25 cellular contexts compared by ENCODE assay signal in the genomic region with DNA sequence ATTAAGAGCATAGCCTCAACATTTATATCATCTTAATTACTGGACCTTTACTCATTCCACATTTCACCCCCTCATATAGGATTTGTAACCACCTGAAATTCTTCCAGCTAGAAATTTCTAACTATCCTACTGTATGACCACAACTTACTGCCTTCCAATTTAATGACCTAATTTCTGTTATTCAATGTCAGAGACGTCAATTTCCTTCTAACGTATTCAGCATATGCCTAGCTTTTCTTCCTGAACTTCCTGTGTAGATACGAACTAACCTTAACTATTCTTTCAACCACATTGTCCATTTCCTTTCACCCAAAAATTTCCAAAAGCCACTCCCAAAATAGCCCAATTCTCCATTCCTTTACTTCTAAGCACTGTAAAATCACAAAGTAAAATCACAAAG.
"Had no signal": no experiment of that assay in that cellular context is flagged by ENCODE, and none has a peak within 500 bp of the region (broad histone marks: within the 10 kb centered on the region; RNA-seq: fewer than 3 reads in every experiment).

No MANE protein-coding gene starts in this region.

- H3K27ac ChIP-seq: hepatocyte, left ventricle myocardium inferior, ovary, transverse colon, upper lobe of left lung, vagina had no signal

- H3K9me3 ChIP-seq: left ventricle myocardium inferior, mucosa of descending colon, ovary, transverse colon, upper lobe of left lung, vagina had no signal

- ATAC-seq: mucosa of descending colon; naive thymus-derived CD4-positive, alpha-beta T cell; natural killer cell treated with Interleukin-12 subunit alpha and Interleukin-12 subunit beta and Interleukin-15 and Interleukin-18, amount 100 ng/mL, for 72 hours; right cardiac atrium; sciatic nerve; stimulated activated memory B cell treated with anti-CD40 and anti-IgM and Interleukin-4, amounts not matched to agents 10 μg/mL and 1 μg/mL and 100 μg/mL, for 72 hours; stimulated activated naive CD8-positive, alpha-beta T cell treated with anti-CD3 and anti-CD28 coated beads, Interleukin-15, amount 100 ng/mL, for 72 hours had no signal

- H3K36me3 Mint-ChIP-seq: natural killer cell treated with Interleukin-12 subunit alpha and Interleukin-12 subunit beta and Interleukin-15 and Interleukin-18, amount 100 ng/mL, for 72 hours had no signal

- H2AFZ ChIP-seq: hepatocyte had no signal

- H3K36me3 ChIP-seq: ovary had no signal

- H3K27ac Mint-ChIP-seq: memory B cell; naive thymus-derived CD4-positive, alpha-beta T cell; natural killer cell treated with Interleukin-12 subunit alpha and Interleukin-12 subunit beta and Interleukin-15 and Interleukin-18, amount 100 ng/mL, for 72 hours; progenitor cell of endocrine pancreas; stimulated activated memory B cell treated with anti-CD40 and anti-IgM and Interleukin-4, amounts not matched to agents 10 μg/mL and 1 μg/mL and 100 μg/mL, for 72 hours; stimulated activated naive CD8-positive, alpha-beta T cell treated with anti-CD3 and anti-CD28 coated beads, Interleukin-15, amount 100 ng/mL, for 72 hours had no signal

- H3K4me1 Mint-ChIP-seq: memory B cell; stimulated activated memory B cell treated with anti-CD40 and anti-IgM and Interleukin-4, amounts not matched to agents 10 μg/mL and 1 μg/mL and 100 μg/mL, for 72 hours; stimulated activated naive CD8-positive, alpha-beta T cell treated with anti-CD3 and anti-CD28 coated beads, Interleukin-15, amount 100 ng/mL, for 72 hours had no signal

- H3K27me3 Mint-ChIP-seq: memory B cell; naive thymus-derived CD4-positive, alpha-beta T cell; natural killer cell treated with Interleukin-12 subunit alpha and Interleukin-12 subunit beta and Interleukin-15 and Interleukin-18, amount 100 ng/mL, for 72 hours; progenitor cell of endocrine pancreas; stimulated activated memory B cell treated with anti-CD40 and anti-IgM and Interleukin-4, amounts not matched to agents 10 μg/mL and 1 μg/mL and 100 μg/mL, for 72 hours; stimulated activated naive CD8-positive, alpha-beta T cell treated with anti-CD3 and anti-CD28 coated beads, Interleukin-15, amount 100 ng/mL, for 72 hours had no signal

- H3K4me3 Mint-ChIP-seq: memory B cell; naive thymus-derived CD4-positive, alpha-beta T cell; natural killer cell treated with Interleukin-12 subunit alpha and Interleukin-12 subunit beta and Interleukin-15 and Interleukin-18, amount 100 ng/mL, for 72 hours; stimulated activated memory B cell treated with anti-CD40 and anti-IgM and Interleukin-4, amounts not matched to agents 10 μg/mL and 1 μg/mL and 100 μg/mL, for 72 hours; stimulated activated naive CD8-positive, alpha-beta T cell treated with anti-CD3 and anti-CD28 coated beads, Interleukin-15, amount 100 ng/mL, for 72 hours had no signal

- DNase-seq: left ventricle myocardium inferior; midbrain; mucosa of descending colon; naive thymus-derived CD4-positive, alpha-beta T cell; ovary; retina; right cardiac atrium; small intestine; stimulated activated CD4-positive, alpha-beta T cell treated with anti-CD3 and anti-CD28 coated beads, Interleukin-1b, Interleukin-23, amount 100 ng/mL, for 48 hours; stimulated activated CD4-positive, alpha-beta T cell treated with anti-CD3 and anti-CD28 coated beads, Interleukin-2, amount 100 ng/mL, for 48 hours; stimulated activated CD4-positive, alpha-beta T cell treated with anti-CD3 and anti-CD28 coated beads, Interleukin-4, amount 100 ng/mL, for 4 hours; stimulated activated CD8-positive, alpha-beta memory T cell treated with anti-CD3 and anti-CD28 coated beads, Interleukin-4, amount 100 ng/mL, for 48 hours; stimulated activated naive CD4-positive, alpha-beta T cell treated with Interleukin-2 at 50 U/mL for 16 hours; stimulated activated naive CD8-positive, alpha-beta T cell treated with anti-CD3 and anti-CD28 coated beads, Interleukin-15, amount 100 ng/mL, for 72 hours; substantia nigra; transverse colon; upper lobe of left lung had no signal

- H3K4me1 ChIP-seq: transverse colon, upper lobe of left lung, vagina had no signal

- H3K9me3 Mint-ChIP-seq: memory B cell; naive thymus-derived CD4-positive, alpha-beta T cell; natural killer cell treated with Interleukin-12 subunit alpha and Interleukin-12 subunit beta and Interleukin-15 and Interleukin-18, amount 100 ng/mL, for 72 hours; stimulated activated memory B cell treated with anti-CD40 and anti-IgM and Interleukin-4, amounts not matched to agents 10 μg/mL and 1 μg/mL and 100 μg/mL, for 72 hours; stimulated activated naive CD8-positive, alpha-beta T cell treated with anti-CD3 and anti-CD28 coated beads, Interleukin-15, amount 100 ng/mL, for 72 hours had no signal

- H3K4me2 ChIP-seq: hepatocyte had no signal

- H3K27me3 ChIP-seq: hepatocyte, ovary, transverse colon, upper lobe of left lung, vagina had no signal

- H3K4me3 ChIP-seq: hepatocyte, left ventricle myocardium inferior, lung, mucosa of descending colon, ovary, transverse colon, upper lobe of left lung, vagina had no signal

- H3K79me2 ChIP-seq: hepatocyte had no signal

- FAIRE-seq: small intestine had no signal
